9 cellular contexts compared by ENCODE assay signal in genomic region chr7:53983505-53983904, GRCh38.
"Had no signal": no experiment of that assay in that cellular context is flagged by ENCODE, and none has a peak within 500 bp of the region (broad histone marks: within the 10 kb centered on the region; RNA-seq: fewer than 3 reads in every experiment).

No MANE protein-coding gene starts in this region.

- H3K4me3 ChIP-seq: GM23248, GM23338, HAP-1 had no signal

- H3K4me2 ChIP-seq: GM23338 had no signal

- H3K9me3 ChIP-seq: HAP-1 had no signal

- H3K27ac ChIP-seq: GM23248 had no signal

- H2AFZ ChIP-seq: GM23248, GM23338 had no signal

- H3K4me1 ChIP-seq: HAP-1 had no signal

- H3K36me3 ChIP-seq: HAP-1 had no signal

- DNase-seq: GM23248, GOT3, H7, H9, HCEC 1CT, HFFc6 had no signal

- H3K9ac ChIP-seq: GM23248 had no signal

- ATAC-seq: GM23338, HCT116 had no signal
